Comparison of ENCODE assay signal across 8 cellular contexts in genomic region chr5:140356878-140357730, GRCh38. TPM values are rescaled to one million over a fixed set of nuclear protein-coding genes. Genes with fewer than 3 reads are reported as not detected.
DNase-seq lines count a peak whose midpoint lies in the region; ATAC-seq and TF ChIP-seq lines count a peak whose summit lies in the region.

No MANE protein-coding gene starts in this region.

- H2AK5ac ChIP-seq in neuronal stem cell (ENCODE audit: low read depth, low read length): peak overlapping the region; percentile 36

- H3K4me2 ChIP-seq in neuronal stem cell (ENCODE audit: insufficient read depth, low read length, poor library complexity, severe bottlenecking): no peak overlapping the region

- H3K4me3 ChIP-seq in neuronal stem cell (ENCODE audit: low read length in 2 of 2) (peak overlapping the region in 1 of 2 donors; percentile 12), tibial artery (no peak overlapping the region)

- no peak for DNase-seq in neuronal stem cell (ENCODE audit: low spot score)
- no peak for DNase-seq in ureter (ENCODE audit: low spot score)
- no peak for DNase-seq in tibial artery
- DNase-seq in NCI-H1930 (lab: John Stamatoyannopoulos, UW): no peak

- no peak overlapping the region for H2BK5ac ChIP-seq in neuronal stem cell (ENCODE audit: low read length)

- TF ChIP-seq CTCF in tibial artery (IDR thresholded peaks at IDR 0.05): no peak

- H2BK15ac ChIP-seq in neuronal stem cell (ENCODE audit: low read length): no peak overlapping the region

- H4K91ac ChIP-seq in neuronal stem cell (ENCODE audit: low read depth, low read length, poor library complexity): no peak overlapping the region

- no peak overlapping the region for H4K8ac ChIP-seq in neuronal stem cell (ENCODE audit: low read depth, low read length)

- H3K36me3 ChIP-seq in neuronal stem cell (replicated peaks in 1 of 2; ENCODE audit: control insufficient read depth in 2 of 2, insufficient read depth in 2 of 2, low read length in 2 of 2) (no peaks in the 10 kb centered on the region), tibial artery (no peaks in the 10 kb centered on the region)

- H2BK12ac ChIP-seq in neuronal stem cell (ENCODE audit: low read length): no peak overlapping the region

- H2AFZ ChIP-seq in neuronal stem cell (ENCODE audit: low read length): peak overlapping the region; percentile 87

- peaks cover 0 to 10% of the 10 kb centered on the region in 2 donors for H3K4me1 ChIP-seq in neuronal stem cell (ENCODE audit: control insufficient read depth in 2 of 2, insufficient read depth in 1 of 2, low read depth in 1 of 2, low read length in 2 of 2)
- peaks cover 0 to 8% (median 2%) of the 10 kb centered on the region in 4 donors for H3K4me1 ChIP-seq in tibial artery

- no peak overlapping the region for H3K9ac ChIP-seq in neuronal stem cell (ENCODE audit: low read depth, low read length, poor library complexity)

- intact Hi-C loops in tibial artery (cut with DNase I; ENCODE audit: low total_unique reads): loop anchor here (2.0 kb wide), 1 partner anchor 112 kb away; no protein-coding TSS in a partner anchor

- H3K27ac ChIP-seq in angular gyrus (ENCODE audit: low read depth, low read length) (peak overlapping the region; percentile 93), neuronal stem cell (replicated peaks; ENCODE audit: low read length) (no peak overlapping the region), tibial artery (no peak overlapping the region)

- H3K4ac ChIP-seq in neuronal stem cell (ENCODE audit: low read length): no peak overlapping the region

- H3K9me3 ChIP-seq in neuronal stem cell (replicated peaks in 1 of 2; ENCODE audit: control insufficient read depth in 2 of 2, insufficient read depth in 1 of 2, low read depth in 1 of 2, low read length in 2 of 2) (no peaks in the 10 kb centered on the region), tibial artery (no peaks in the 10 kb centered on the region)

- H2BK120ac ChIP-seq in neuronal stem cell (ENCODE audit: low read depth, low read length): peak overlapping the region; percentile 78

- H3K27me3 ChIP-seq in neuronal stem cell (ENCODE audit: control insufficient read depth in 3 of 3, insufficient read depth in 3 of 3, low read depth in 1 of 3, low read length in 3 of 3): peaks cover 0 to 3% (median 0%) of the 10 kb centered on the region in 3 experiments
- no peaks in the 10 kb centered on the region for H3K27me3 ChIP-seq in tibial artery

- no peaks in the 10 kb centered on the region for H3K79me1 ChIP-seq in neuronal stem cell (ENCODE audit: low read depth, low read length)

- peak overlapping the region; percentile 12 for H3K18ac ChIP-seq in neuronal stem cell (ENCODE audit: low read length)

- H3K14ac ChIP-seq in neuronal stem cell (ENCODE audit: low read length): no peak overlapping the region

- no peak overlapping the region for H3K23ac ChIP-seq in neuronal stem cell (ENCODE audit: low read depth, low read length, poor library complexity)

- WGBS in neuronal stem cell (ENCODE audit: extremely low coverage in 2 of 2, insufficient read length in 2 of 2, insufficient replicate concordance in 1 of 2), 2 donors: no CpG with 5 or more reads among the region's 10 CpGs

- peak; percentile 27 for ATAC-seq in GM19023 (IDR thresholded peaks at IDR 0.05; ENCODE audit: unreplicated experiment)
- ATAC-seq in HG02884 (IDR thresholded peaks at IDR 0.05; ENCODE audit: unreplicated experiment): peak; percentile 18
- no peak for ATAC-seq in GM18520 (IDR thresholded peaks at IDR 0.05; ENCODE audit: unreplicated experiment)

RNA-seq across cellular contexts. Expression of gene SLC4A9, which starts 2.9 kb away (rescaled TPM):
- 0.04 TPM for polyA plus RNA-seq in neuronal stem cell (2013, experiment 1 of 2)
- 0.01 TPM for polyA plus RNA-seq in neuronal stem cell (2013, experiment 2 of 2)
- 0.13 TPM for total RNA-seq in ureter

RNA-seq across cellular contexts. Expression of gene HBEGF, which starts 10.7 kb away (rescaled TPM):
- polyA plus RNA-seq in neuronal stem cell (2013, experiment 1 of 2): 6.6 TPM
- polyA plus RNA-seq in neuronal stem cell (2013, experiment 2 of 2): 6.7 TPM
- total RNA-seq in ureter: 5.6 TPM

RNA-seq across cellular contexts. Expression of gene ANKHD1, which starts 44.5 kb away (rescaled TPM):
- polyA plus RNA-seq in neuronal stem cell (2013, experiment 1 of 2): 63.3 TPM
- 63.6 TPM for polyA plus RNA-seq in neuronal stem cell (2013, experiment 2 of 2)
- total RNA-seq in ureter: 201 TPM

RNA-seq across cellular contexts. Expression of gene PFDN1, which starts 54.2 kb away (rescaled TPM):
- polyA plus RNA-seq in neuronal stem cell (2013, experiment 1 of 2): 315 TPM
- polyA plus RNA-seq in neuronal stem cell (2013, experiment 2 of 2): 299 TPM
- 41.5 TPM for total RNA-seq in ureter
